Comparison of ENCODE assay signal across 10 cellular contexts in the genomic region with DNA sequence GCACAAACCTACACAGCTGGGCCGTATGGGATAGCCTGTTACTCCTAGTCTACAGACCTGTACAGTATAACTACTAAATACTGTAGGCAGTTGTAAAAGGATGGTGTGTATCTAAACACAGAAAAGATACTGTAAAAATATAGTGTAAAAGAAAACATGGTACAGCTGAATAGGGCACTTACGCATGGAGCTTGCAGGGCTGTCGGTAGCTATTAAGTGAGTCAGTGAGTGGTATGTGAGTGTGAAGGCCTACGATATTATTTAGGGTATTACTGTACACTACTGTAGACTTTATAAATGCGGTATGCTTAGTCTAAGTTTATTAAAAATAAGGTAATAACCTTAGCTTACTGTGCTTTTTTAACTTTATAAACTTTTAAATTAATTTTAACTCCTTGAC. TPM values are rescaled to one million over a fixed set of nuclear protein-coding genes. Genes with fewer than 3 reads are reported as not detected.
DNase-seq lines count a peak whose midpoint lies in the region; ATAC-seq, FAIRE-seq and TF ChIP-seq lines count a peak whose summit lies in the region.
"Had no signal": no experiment of that assay in that cellular context is flagged by ENCODE, and none has a peak within 500 bp of the region (broad histone marks: within the 10 kb centered on the region; RNA-seq: fewer than 3 reads in every experiment).

No MANE protein-coding gene starts in this region.

- in situ Hi-C loops in GM12878 (cut with MboI): no loop called here

- TF ChIP-seq CTCF in A549 (IDR thresholded peaks at IDR 0.05): no peak
- TF ChIP-seq CTCF in HFFc6 (IDR thresholded peaks at IDR 0.05): no peak
- TF ChIP-seq CTCF in GM12878 (IDR thresholded peaks at IDR 0.05 in 2 of 3, conservative IDR thresholded peaks at IDR 0.05 in 1 of 3; ENCODE audit: control insufficient read depth in 2 of 3, extremely low read depth in 1 of 3, insufficient read depth in 1 of 3, low read depth in 3 of 3, low read length in 3 of 3): no peak

- FAIRE-seq in A549 (lab: Jason Lieb, UNC) (no peak), GM12878 (lab: Jason Lieb, UNC) (no peak)
- FAIRE-seq: bronchial epithelial cell had no signal

- no peak overlapping the region for H3K9ac ChIP-seq in GM12878 (ENCODE audit: control insufficient read depth, insufficient read depth, low read length)

- WGBS in A549 (ENCODE audit: missing lambda C conversion rate): 87% methylated on average over 5 of the region's 5 CpGs
- 84% methylated on average over 5 of the region's 5 CpGs for WGBS in GM12878 (ENCODE audit: insufficient coverage, insufficient replicate concordance, low lambda C conversion rate, missing lambda C conversion rate)
- WGBS in mesodermal cell (ENCODE audit: insufficient coverage in 2 of 2), 2 experiments: 94% methylated on average over 2 of the region's 5 CpGs; no CpG with 5 or more reads in 1 of the 2 experiments
- 86 to 88% methylated on average over 5 of the region's 5 CpGs for WGBS in aorta, 2 donors

- H3K4me3 ChIP-seq in A549: peak overlapping the region; percentile 73
- peak overlapping the region; percentile 76 for H3K4me3 ChIP-seq in GM12878
- H3K4me3 ChIP-seq in mesodermal cell (ENCODE audit: extremely low read depth, insufficient read depth, low read length, poor library complexity, severe bottlenecking): peak overlapping the region; percentile 83
- peak overlapping the region in 1 of 2 donors; percentile 41 for H3K4me3 ChIP-seq in aorta (ENCODE audit: low read length in 2 of 2)

- TF ChIP-seq RAD21 in A549 (conservative IDR thresholded peaks at IDR 0.05 in 1 of 2, IDR thresholded peaks at IDR 0.05 in 1 of 2) (no peak), GM12878 (IDR thresholded peaks at IDR 0.05; ENCODE audit: insufficient read depth, low read depth, low read length) (no peak)

- H3K4me3 Mint-ChIP-seq in HFFc6: peak overlapping the region; percentile 96

- peak overlapping the region in 1 of 2 experiments; percentile 99; a peak in 2 of 6 replicates for H3K27ac ChIP-seq in A549
- H3K27ac ChIP-seq in GM12878 (ENCODE audit: control insufficient read depth, insufficient read depth): no peak overlapping the region
- no peak overlapping the region for H3K27ac ChIP-seq in mesodermal cell (ENCODE audit: low read depth, low read length, severe bottlenecking)
- no peak overlapping the region for H3K27ac ChIP-seq in aorta (ENCODE audit: low read depth in 1 of 2, low read length in 2 of 2)

- RAD21 ChIA-PET in GM12878 (lab: Charles Lee; ENCODE audit: unreplicated experiment): interaction anchor here (0.7 to 1.5 kb wide), 3 partner anchors 107 to 863 kb away, joined by 3 to 4 read pairs (median 3); no protein-coding TSS in a partner anchor

- no peaks in the 10 kb centered on the region for H3K36me3 ChIP-seq in GM12878 (ENCODE audit: control insufficient read depth in 2 of 2, insufficient read depth in 2 of 2, low read length in 1 of 2)
- H3K36me3 ChIP-seq in mesodermal cell (ENCODE audit: control insufficient read depth, insufficient read depth, low read length): peaks cover 14% of the 10 kb centered on the region
- no peaks in the 10 kb centered on the region for H3K36me3 ChIP-seq in aorta (ENCODE audit: control insufficient read depth in 1 of 2, insufficient read depth in 2 of 2, low read length in 1 of 2)

- BruUV-seq in GM12878 (replicated peaks; lab: Mats Ljungman, UMichigan): no TSS peak

- H3K4me1 Mint-ChIP-seq in HFFc6 (ENCODE audit: low read depth): peaks cover 42% of the 10 kb centered on the region

- no peaks in the 10 kb centered on the region for H3K9me3 Mint-ChIP-seq in HFFc6

- peak overlapping the region; percentile 96; the same call in 1 of the 2 replicates for H3K27ac Mint-ChIP-seq in HFFc6

- intact Hi-C loops in GM12878 (cut with micrococcal nuclease; ENCODE audit: unreplicated experiment): loop anchor here (5.0 kb wide), 1 partner anchor 615 kb away; no protein-coding TSS in a partner anchor
- intact Hi-C loops in aorta (cut with DNase I): loop anchor here in 1 of 2 donors (5.0 kb wide), 1 partner anchor 70 kb away; a partner anchor contains a TSS

- SMC1A ChIA-PET in GM12878 (lab: Charles Lee; ENCODE audit: uncharacterized antibody, unreplicated experiment): interaction anchor here (0.5 to 1.2 kb wide), 4 partner anchors 9 to 476 kb away, joined by 3 to 4 read pairs (median 3); no protein-coding TSS in a partner anchor

- CTCF ChIA-PET in A549 (lab: Yijun Ruan, JAX) (interaction anchor here (0.6 to 1.5 kb wide), 2 partner anchors 10 to 20 kb away, joined by 3 to 5 read pairs; no protein-coding TSS in a partner anchor), GM12878 (lab: Yijun Ruan, JAX) (interaction anchor here (0.9 to 5.6 kb wide), 11 partner anchors 10 to 924 kb away, joined by 3 to 40 read pairs (median 6); a partner anchor contains a TSS)

- peaks cover 3% of the 10 kb centered on the region for H3K27me3 Mint-ChIP-seq in HFFc6 (ENCODE audit: insufficient read depth)

- ATAC-seq in A549: no peak
- ATAC-seq in GM12878: no peak
- ATAC-seq in aorta (ENCODE audit: low FRiP score): no peak

- TF ChIP-seq POLR2A in A549 (IDR thresholded peaks at IDR 0.05; ENCODE audit: low read length): no peak
- TF ChIP-seq POLR2A in GM12878 (IDR thresholded peaks at IDR 0.05; ENCODE audit: low read depth, low read length): no peak

- peak overlapping the region; percentile 80 for H3K4me2 ChIP-seq in A549
- peak overlapping the region; percentile 64 for H3K4me2 ChIP-seq in GM12878 (ENCODE audit: control insufficient read depth, insufficient read depth)

- H4K20me1 ChIP-seq in GM12878 (ENCODE audit: control insufficient read depth, insufficient read depth): no peaks in the 10 kb centered on the region

- no peak overlapping the region for H2AFZ ChIP-seq in GM12878 (ENCODE audit: control insufficient read depth, low read depth, low read length)

- no peaks in the 10 kb centered on the region for H3K27me3 ChIP-seq in GM12878 (replicated peaks in 1 of 2; ENCODE audit: control insufficient read depth in 2 of 2, insufficient read depth in 2 of 2, low read length in 1 of 2)
- no peaks in the 10 kb centered on the region for H3K27me3 ChIP-seq in aorta (ENCODE audit: control insufficient read depth in 1 of 2, insufficient read depth in 2 of 2, low read length in 1 of 2)

- peaks cover 10% of the 10 kb centered on the region for H3K79me2 ChIP-seq in GM12878 (ENCODE audit: control insufficient read depth, insufficient read depth, low read length)

- H3K9me3 ChIP-seq in A549: no peaks in the 10 kb centered on the region
- no peaks in the 10 kb centered on the region for H3K9me3 ChIP-seq in GM12878 (replicated peaks; ENCODE audit: control insufficient read depth, insufficient read depth, low read length)
- H3K9me3 ChIP-seq in mesodermal cell (ENCODE audit: control insufficient read depth, low read length): no peaks in the 10 kb centered on the region
- no peaks in the 10 kb centered on the region for H3K9me3 ChIP-seq in aorta (ENCODE audit: control insufficient read depth, low read length)

- peaks cover 23% of the 10 kb centered on the region for H3K4me1 ChIP-seq in A549
- H3K4me1 ChIP-seq in GM12878 (ENCODE audit: control insufficient read depth, insufficient read depth, low read length): peaks cover 8% of the 10 kb centered on the region
- H3K4me1 ChIP-seq in mesodermal cell (ENCODE audit: control insufficient read depth, insufficient read depth, low read length, poor library complexity, severe bottlenecking): peaks cover 6% of the 10 kb centered on the region
- H3K4me1 ChIP-seq in aorta (ENCODE audit: control insufficient read depth in 1 of 2, insufficient read depth in 2 of 2, low read length in 2 of 2): peaks cover 0 to 3% of the 10 kb centered on the region in 2 donors

- H3K36me3 Mint-ChIP-seq in HFFc6 (ENCODE audit: low read depth): peaks cover 13% of the 10 kb centered on the region

- DNase-seq in A549 (ENCODE audit: low read depth in 1 of 2, low spot score in 1 of 2) (no peak), HFFc6 (no peak), GM12878 (ENCODE audit: low read depth, low spot score) (no peak), hippocampal formation (lab: John Stamatoyannopoulos, UW) (no peak), aorta (no peak), NCI-H226 (no peak), CD1c-positive myeloid dendritic cell (ENCODE audit: extremely low spot score) (no peak)
- DNase-seq: NCI-H774 had no signal

- TF ChIP-seq EP300 in A549 (IDR thresholded peaks at IDR 0.05): no peak
- no peak for TF ChIP-seq EP300 in GM12878 (IDR thresholded peaks at IDR 0.05; ENCODE audit: borderline replicate concordance in 1 of 2, control insufficient read depth in 1 of 2, low read depth in 2 of 2, low read length in 2 of 2)

- POLR2A ChIA-PET in A549 (lab: Yijun Ruan, JAX) (interaction anchor here (0.7 to 1.1 kb wide), 2 partner anchors 11 to 26 kb away, joined by 3 read pairs; no protein-coding TSS in a partner anchor), GM12878 (lab: Charles Lee) (interaction anchor here (0.6 to 1.1 kb wide), 3 partner anchors 44 to 1806 kb away, joined by 3 to 4 read pairs (median 3); no protein-coding TSS in a partner anchor)

RNA-seq across cellular contexts. Expression of a gene that starts 1.2 kb away (rescaled TPM):
- polyA plus RNA-seq in A549 (2011; rRNA removed) (27.3 and 44.4 TPM in 2 replicates), A549 (2017; fragmentation: RNase III; extraction: RNeasy Plus Mini Kit Qiagen cat#74134 plus additional on column Dnase treatment) (21.7 to 24.4 TPM (median 24.2 TPM) in 3 replicates), GM12878 (2011; rRNA removed) (35.1 and 56.1 TPM in 2 replicates), GM12878 (2014; fragmentation: Illumina TruSeq; extraction: Trizol) (50.8 and 67.3 TPM in 2 replicates), GM12878 (2014; fragmentation: Nextera tagmentation; extraction: Ambion mirVana) (10 to 100 TPM; 47.5 to 57.7 TPM), GM12878 (2014; rRNA removed) (24.3 and 34.0 TPM in 2 replicates), GM12878 (2016; fragmentation: Nextera tagmentation; extraction: Ambion mirVana) (10 to 100 TPM; 27.2 to 27.7 TPM), aorta (10 to 100 TPM; 29.2 to 43.3 TPM)
- polyA plus RNA-seq in A549 (2012; cell fraction: cytosol; rRNA removed): 9.8 and 10.9 TPM in 2 replicates
- 3.6 and 6.3 TPM in 2 replicates for polyA plus RNA-seq in A549 (2012; cell fraction: nucleus; rRNA removed)
- polyA minus RNA-seq in A549 (2011; rRNA and poly(A)+ RNA removed): 6.2 and 7.6 TPM in 2 replicates
- 10 to 100 TPM; 26.8 to 33.9 (median 31.7) TPM for total RNA-seq in HFFc6 (2021; fragmentation: NEBNext Ultra II Directional; extraction: Animal tissue kit (Norgen Biotek cat#: 25700))
- total RNA-seq in GM12878 (2013; cell fraction: nucleolus; rRNA removed): 23.7 and 25.2 TPM in 2 replicates
- total RNA-seq in GM12878 (2014; rRNA removed) (22.0 and 29.3 TPM in 2 replicates), GM12878 (2014; rRNA removed; fragmentation: Illumina TruSeq; extraction: Trizol) (43.2 and 45.6 TPM in 2 replicates), GM12878 (2021) (26.7 and 27.4 TPM in 2 replicates), aorta (10 to 100 TPM; 21.7 to 24.9 TPM)
- polyA plus RNA-seq in GM12878 (2011; ENCODE audit: low read depth): 16.1 TPM
- 10.8 and 11.6 TPM in 2 replicates for polyA plus RNA-seq in GM12878 (2011; cell fraction: cytosol; rRNA removed)
- polyA plus RNA-seq in GM12878 (2011; cell fraction: nucleus; rRNA removed): 13.8 and 15.1 TPM in 2 replicates
- polyA plus RNA-seq in GM12878 (2012): 26.7 and 28.1 TPM in 2 replicates
- 8.0 and 8.2 TPM in 2 replicates for polyA minus RNA-seq in GM12878 (2011; rRNA and poly(A)+ RNA removed)
- 4.9 and 7.2 TPM in 2 replicates for polyA minus RNA-seq in GM12878 (2011; cell fraction: cytosol; rRNA and poly(A)+ RNA removed)
- polyA minus RNA-seq in GM12878 (2011; cell fraction: nucleus; rRNA and poly(A)+ RNA removed): 7.3 and 12.2 TPM in 2 replicates
- polyA plus RNA-seq in mesodermal cell (2013, experiment 1 of 2): 31.0 TPM
- polyA plus RNA-seq in mesodermal cell (2013, experiment 2 of 2): 34.8 TPM
